ENCODE assay signal across 19 cellular contexts in genomic region chr3:71896751-71897150, GRCh38.
"Had no signal": no experiment of that assay in that cellular context is flagged by ENCODE, and none has a peak within 500 bp of the region (broad histone marks: within the 10 kb centered on the region; RNA-seq: fewer than 3 reads in every experiment).

No MANE protein-coding gene starts in this region.

- H3K27me3 ChIP-seq: adrenal gland, gastroesophageal sphincter, thyroid gland had no signal

- H3K4me3 ChIP-seq: adrenal gland, coronary artery, gastroesophageal sphincter, thyroid gland, upper lobe of right lung had no signal

- H3K27ac ChIP-seq: adrenal gland, coronary artery, gastroesophageal sphincter, thyroid gland, upper lobe of right lung had no signal

- FAIRE-seq: islet of Langerhans, TTC549 had no signal

- H3K36me3 ChIP-seq: adrenal gland, gastroesophageal sphincter, thyroid gland, upper lobe of right lung had no signal

- H3K9me3 ChIP-seq: adrenal gland, gastroesophageal sphincter, thyroid gland, upper lobe of right lung had no signal

- DNase-seq: activated CD4-positive, alpha-beta T cell treated with anti-CD3 and anti-CD28 coated beads for 1 hour; activated CD4-positive, alpha-beta T cell treated with anti-CD3 and anti-CD28 coated beads, Interleukin-2, amount 50 U/mL, for 1 hour; activated T-cell treated with anti-CD3 and anti-CD28 coated beads, Interleukin-2, amount 50 U/mL, for 1 hour; adrenal gland; cerebellar nuclear complex; head of caudate nucleus; hypothalamus; left ventricle myocardium superior; midbrain; natural killer cell; substantia nigra; T-cell; thyroid gland; upper lobe of right lung had no signal

- ATAC-seq: activated naive CD4-positive, alpha-beta T cell treated with anti-CD3 and anti-CD28 coated beads, Interleukin-2, amount 50 U/mL, for 72 hours; gastroesophageal sphincter; left ventricle myocardium superior; natural killer cell; T-cell; upper lobe of right lung had no signal

- H3K4me1 ChIP-seq: adrenal gland, thyroid gland, upper lobe of right lung had no signal
